In the genomic region with DNA sequence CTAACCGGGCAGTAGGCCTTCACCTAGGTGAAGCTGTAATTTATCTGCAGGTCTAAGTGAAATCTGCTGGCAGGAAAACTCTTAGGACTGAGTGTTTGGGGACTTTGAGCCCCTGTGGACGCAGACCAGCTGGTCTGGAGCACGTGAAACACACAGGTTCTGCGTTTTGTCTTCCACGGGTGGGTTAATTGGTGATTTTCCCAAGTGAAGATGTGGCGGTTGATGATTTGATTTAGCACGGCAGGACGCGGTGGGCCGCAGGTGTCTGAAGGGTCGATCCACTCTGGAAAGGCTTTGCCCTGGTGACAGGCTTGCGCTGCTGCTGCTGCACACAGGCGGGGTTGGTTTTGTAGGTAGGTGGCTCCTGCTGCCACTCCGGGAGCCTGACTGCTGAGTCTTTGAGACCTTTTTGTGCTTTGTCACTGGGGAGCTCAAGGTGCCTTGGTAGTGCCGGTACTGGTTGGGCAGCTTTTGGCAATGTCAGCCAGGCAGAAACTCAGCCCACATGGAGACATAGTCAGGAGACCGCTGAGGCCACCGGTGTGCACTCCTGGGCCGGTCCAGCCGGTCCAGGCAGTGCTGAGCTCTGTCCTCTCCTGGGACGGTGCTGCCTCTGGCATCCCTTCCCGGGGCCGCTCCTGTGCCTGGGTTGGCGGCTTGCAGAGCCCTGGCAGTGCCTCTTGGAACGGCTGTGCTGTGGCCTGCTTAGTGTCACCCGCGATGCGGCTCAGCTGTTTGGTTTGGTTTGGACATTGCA, we compare ENCODE assay signal across 10 cellular contexts. TPM values are rescaled to one million over a fixed set of nuclear protein-coding genes. Genes with fewer than 3 reads are reported as not detected.
A peak's percentile ranks its signal among the peaks of the same experiment; 100 is the strongest.
DNase-seq lines count a peak whose midpoint lies in the region; ATAC-seq and TF ChIP-seq lines count a peak whose summit lies in the region.
"Had no signal": no experiment of that assay in that cellular context is flagged by ENCODE, and none has a peak within 500 bp of the region (broad histone marks: within the 10 kb centered on the region; RNA-seq: fewer than 3 reads in every experiment).

No MANE protein-coding gene starts in this region.

- intact Hi-C loops in dorsolateral prefrontal cortex (cut with DNase I): no loop called here
- intact Hi-C loops in activated CD8-positive, alpha-beta T cell treated with anti-CD3 and anti-CD28 coated beads for 36 hours (cut with micrococcal nuclease): no loop called here

- H3K27ac Mint-ChIP-seq in mesothelial cell of epicardium: peak overlapping the region; percentile 84
- H3K27ac Mint-ChIP-seq in activated CD8-positive, alpha-beta T cell treated with anti-CD3 and anti-CD28 coated beads for 36 hours: no peak overlapping the region
- H3K27ac Mint-ChIP-seq: stimulated activated naive CD8-positive, alpha-beta T cell treated with anti-CD3 and anti-CD28 coated beads, Interleukin-15, Interleukin-2, amounts not matched to agents 100 ng/mL and 50 ng/mL, for 24 hours had no signal

- H3K36me3 Mint-ChIP-seq in mesothelial cell of epicardium: no peaks in the 10 kb centered on the region
- no peaks in the 10 kb centered on the region for H3K36me3 Mint-ChIP-seq in activated CD8-positive, alpha-beta T cell treated with anti-CD3 and anti-CD28 coated beads for 36 hours (ENCODE audit: low read depth)

- peaks cover 18 to 65% of the 10 kb centered on the region in 2 donors for H3K4me1 ChIP-seq in thoracic aorta (ENCODE audit: control insufficient read depth in 1 of 2, low read depth in 2 of 2)

- peak overlapping the region; percentile 35 to 80 (median 66) for H3K4me3 ChIP-seq in dorsolateral prefrontal cortex
- H3K4me3 ChIP-seq in thoracic aorta: no peak overlapping the region

- peak overlapping the region; percentile 81 for H3K4me3 Mint-ChIP-seq in mesothelial cell of epicardium
- H3K4me3 Mint-ChIP-seq in activated CD8-positive, alpha-beta T cell treated with anti-CD3 and anti-CD28 coated beads for 36 hours: no peak overlapping the region

- H3K27me3 Mint-ChIP-seq in mesothelial cell of epicardium (ENCODE audit: low read depth): no peaks in the 10 kb centered on the region
- H3K27me3 Mint-ChIP-seq in activated CD8-positive, alpha-beta T cell treated with anti-CD3 and anti-CD28 coated beads for 36 hours: peaks cover 8% of the 10 kb centered on the region

- H3K9me3 ChIP-seq in thoracic aorta: no peaks in the 10 kb centered on the region

- ATAC-seq in thoracic aorta (ENCODE audit: insufficient number of reproducible peaks, low FRiP score, low read depth): peak; percentile 50
- no peak for ATAC-seq in activated CD8-positive, alpha-beta T cell treated with anti-CD3 and anti-CD28 coated beads for 36 hours

- no peaks in the 10 kb centered on the region for H3K36me3 ChIP-seq in thoracic aorta

- H3K9me3 Mint-ChIP-seq in mesothelial cell of epicardium: no peaks in the 10 kb centered on the region
- no peaks in the 10 kb centered on the region for H3K9me3 Mint-ChIP-seq in activated CD8-positive, alpha-beta T cell treated with anti-CD3 and anti-CD28 coated beads for 36 hours
- H3K9me3 Mint-ChIP-seq: stimulated activated naive CD8-positive, alpha-beta T cell treated with anti-CD3 and anti-CD28 coated beads, Interleukin-15, Interleukin-2, amounts not matched to agents 100 ng/mL and 50 ng/mL, for 24 hours had no signal

- POLR2A ChIA-PET in activated CD8-positive, alpha-beta T cell treated with anti-CD3 and anti-CD28 coated beads for 36 hours (lab: Charles Lee): interaction anchor here (0.6 to 1.5 kb wide), 3 partner anchors 9 to 821 kb away, joined by 3 to 7 read pairs (median 4); no protein-coding TSS in a partner anchor

- no peak for TF ChIP-seq CTCF in dorsolateral prefrontal cortex (IDR thresholded peaks at IDR 0.05 in 54 of 56, conservative IDR thresholded peaks at IDR 0.05 in 2 of 56; ENCODE audit: low read depth in 1 of 56, partially characterized antibody in 56 of 56)
- TF ChIP-seq CTCF in mesothelial cell of epicardium (IDR thresholded peaks at IDR 0.05; ENCODE audit: unreplicated experiment): no peak
- TF ChIP-seq CTCF in thoracic aorta (IDR thresholded peaks at IDR 0.05): no peak
- TF ChIP-seq CTCF in activated CD8-positive, alpha-beta T cell treated with anti-CD3 and anti-CD28 coated beads for 36 hours (IDR thresholded peaks at IDR 0.05): no peak

- H3K27me3 ChIP-seq in dorsolateral prefrontal cortex (no peaks in the 10 kb centered on the region), thoracic aorta (replicated peaks; ENCODE audit: insufficient read depth) (no peaks in the 10 kb centered on the region)

- DNase-seq in DMS 273 (lab: John Stamatoyannopoulos, UW; ENCODE audit: unreplicated experiment): peak; percentile 46
- no peak for DNase-seq in DMS 273 treated with DMSO at 0.1 percent for 48 hours (lab: John Stamatoyannopoulos, UW)
- DNase-seq in dorsolateral prefrontal cortex: peak in 1 of 10 donors; percentile 66
- no peak for DNase-seq in mesothelial cell of epicardium (ENCODE audit: low spot score in 2 of 2, unreplicated experiment in 2 of 2)
- DNase-seq in thoracic aorta (ENCODE audit: low spot score): peak; percentile 48
- DNase-seq in cerebellum (ENCODE audit: low spot score): no peak
- no peak for DNase-seq in RPMI8226
- no peak for DNase-seq in activated CD8-positive, alpha-beta T cell treated with anti-CD3 and anti-CD28 coated beads for 36 hours
- DNase-seq: NCI-H1436 had no signal

- H3K27ac ChIP-seq in dorsolateral prefrontal cortex (peak overlapping the region in 41 of 59 donors; percentile 1 to 86 (median 53)), thoracic aorta (no peak overlapping the region)

- peaks cover 64% of the 10 kb centered on the region for H3K4me1 Mint-ChIP-seq in mesothelial cell of epicardium
- H3K4me1 Mint-ChIP-seq in activated CD8-positive, alpha-beta T cell treated with anti-CD3 and anti-CD28 coated beads for 36 hours (ENCODE audit: low read depth): peaks cover 11% of the 10 kb centered on the region

- CTCF ChIA-PET in activated CD8-positive, alpha-beta T cell treated with anti-CD3 and anti-CD28 coated beads for 36 hours (lab: Charles Lee): interaction anchor here (0.6 to 2.6 kb wide), 3 partner anchors 12 to 42 kb away, joined by 3 to 9 read pairs (median 3); no protein-coding TSS in a partner anchor

RNA-seq across cellular contexts. Expression of a gene that starts 2.3 kb away (rescaled TPM):
- total RNA-seq in dorsolateral prefrontal cortex (100 to 1,000 TPM; 104 to 353 (median 235) TPM), mesothelial cell of epicardium (46.5 to 48.9 TPM (median 47.6 TPM) in 3 replicates), thoracic aorta (10 to 100 TPM in 1 of 2 donors, 1 to 10 TPM in 1; 9.9 to 15.6 TPM), cerebellum (33.7 TPM)
- total RNA-seq in activated CD8-positive, alpha-beta T cell treated with anti-CD3 and anti-CD28 coated beads for 36 hours: 1 to 10 TPM; 5.9 to 6.3 TPM

RNA-seq across cellular contexts. Expression of a gene that starts 45.6 kb away (rescaled TPM):
- total RNA-seq in dorsolateral prefrontal cortex (10 to 100 TPM; 15.4 to 33.4 (median 22.0) TPM), mesothelial cell of epicardium (23.1 to 26.9 TPM (median 26.5 TPM) in 3 replicates), thoracic aorta (10 to 100 TPM; 20.2 to 38.0 TPM), cerebellum (13.7 TPM)
- total RNA-seq in activated CD8-positive, alpha-beta T cell treated with anti-CD3 and anti-CD28 coated beads for 36 hours: 10 to 100 TPM; 13.9 to 16.7 TPM

Comparison
In these comparisons a context has a peak if more than half of its experiments do, and no peak if none do; other contexts are left out.
1. DNase-seq: peak in DMS 273 (single experiment) and thoracic aorta (single experiment); none in DMS 273 treated with DMSO at 0.1 percent for 48 hours (single experiment), mesothelial cell of epicardium (0 of 2), cerebellum (single experiment), RPMI8226 (single experiment) and activated CD8-positive, alpha-beta T cell treated with anti-CD3 and anti-CD28 coated beads for 36 hours (single experiment).
2. H3K27ac ChIP-seq: peak in dorsolateral prefrontal cortex (41 of 59); none in thoracic aorta (0 of 2).